In the genomic region with DNA sequence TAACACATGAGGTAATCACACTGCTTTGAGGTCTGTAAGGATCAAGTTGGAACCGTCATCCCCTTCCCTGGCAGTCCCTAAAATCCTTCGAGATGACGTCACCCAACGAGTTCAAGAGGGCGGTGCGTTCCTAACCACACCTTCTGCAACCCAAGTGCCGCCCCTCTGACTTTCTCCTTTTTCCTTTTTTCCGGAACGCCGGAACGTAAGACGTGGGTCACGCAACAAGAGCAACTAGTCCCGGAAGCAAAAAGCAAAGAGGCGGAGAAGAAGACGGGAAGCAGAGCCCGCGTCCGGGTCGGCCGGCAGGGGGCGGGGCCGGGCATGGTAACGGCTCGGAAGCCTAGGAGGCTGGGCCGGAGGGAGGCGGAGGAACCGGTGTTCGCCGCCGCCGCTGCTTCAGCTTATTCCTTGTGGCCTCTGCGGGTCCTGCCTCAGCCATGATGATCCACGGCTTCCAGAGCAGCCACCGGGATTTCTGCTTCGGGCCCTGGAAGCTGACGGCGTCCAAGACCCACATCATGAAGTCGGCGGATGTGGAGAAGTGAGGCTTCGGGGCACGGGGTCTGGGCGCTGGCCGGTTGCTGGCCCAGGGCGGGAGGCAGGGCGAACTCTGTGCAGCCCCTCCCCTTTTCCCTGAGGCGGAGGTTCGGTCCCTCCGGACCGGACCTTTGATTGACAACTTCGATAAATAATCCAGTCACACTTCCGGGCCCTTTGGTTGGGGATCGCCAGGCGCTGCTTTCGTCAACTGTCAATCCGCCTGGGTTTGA, we compare ENCODE assay signal across 1 cellular context.
TF ChIP-seq lines count a peak whose summit lies in the region.

Gene TIPRL, plus strand, starts transcription at position 325 of the 773 bp plus-strand sequence. Its CDS starts 116 bp downstream, at position 441.

TF ChIP-seq in K562, 482 proteins besides CTCF, POLR2A, EP300 and RAD21 (continued from another document and continues in another):
- TF ChIP-seq, protein P1, sequence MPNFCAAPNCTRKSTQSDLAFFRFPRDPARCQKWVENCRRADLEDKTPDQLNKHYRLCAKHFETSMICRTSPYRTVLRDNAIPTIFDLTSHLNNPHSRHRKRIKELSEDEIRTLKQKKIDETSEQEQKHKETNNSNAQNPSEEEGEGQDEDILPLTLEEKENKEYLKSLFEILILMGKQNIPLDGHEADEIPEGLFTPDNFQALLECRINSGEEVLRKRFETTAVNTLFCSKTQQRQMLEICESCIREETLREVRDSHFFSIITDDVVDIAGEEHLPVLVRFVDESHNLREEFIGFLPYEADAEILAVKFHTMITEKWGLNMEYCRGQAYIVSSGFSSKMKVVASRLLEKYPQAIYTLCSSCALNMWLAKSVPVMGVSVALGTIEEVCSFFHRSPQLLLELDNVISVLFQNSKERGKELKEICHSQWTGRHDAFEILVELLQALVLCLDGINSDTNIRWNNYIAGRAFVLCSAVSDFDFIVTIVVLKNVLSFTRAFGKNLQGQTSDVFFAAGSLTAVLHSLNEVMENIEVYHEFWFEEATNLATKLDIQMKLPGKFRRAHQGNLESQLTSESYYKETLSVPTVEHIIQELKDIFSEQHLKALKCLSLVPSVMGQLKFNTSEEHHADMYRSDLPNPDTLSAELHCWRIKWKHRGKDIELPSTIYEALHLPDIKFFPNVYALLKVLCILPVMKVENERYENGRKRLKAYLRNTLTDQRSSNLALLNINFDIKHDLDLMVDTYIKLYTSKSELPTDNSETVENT (CRISPR knock-in tag; IDR thresholded peaks at IDR 0.05), result peak; percentile 5; the same call in 1 of the 2 replicates
- peak; percentile 100 for TF ChIP-seq ATF7 (IDR thresholded peaks at IDR 0.05)
- peak; percentile 59; the same call in 1 of the 2 replicates for TF ChIP-seq THRB (CRISPR knock-in tag; conservative IDR thresholded peaks at IDR 0.05)
- TF ChIP-seq ZNF830 (CRISPR knock-in tag; IDR thresholded peaks at IDR 0.05), result no peak
- TF ChIP-seq, protein P2, sequence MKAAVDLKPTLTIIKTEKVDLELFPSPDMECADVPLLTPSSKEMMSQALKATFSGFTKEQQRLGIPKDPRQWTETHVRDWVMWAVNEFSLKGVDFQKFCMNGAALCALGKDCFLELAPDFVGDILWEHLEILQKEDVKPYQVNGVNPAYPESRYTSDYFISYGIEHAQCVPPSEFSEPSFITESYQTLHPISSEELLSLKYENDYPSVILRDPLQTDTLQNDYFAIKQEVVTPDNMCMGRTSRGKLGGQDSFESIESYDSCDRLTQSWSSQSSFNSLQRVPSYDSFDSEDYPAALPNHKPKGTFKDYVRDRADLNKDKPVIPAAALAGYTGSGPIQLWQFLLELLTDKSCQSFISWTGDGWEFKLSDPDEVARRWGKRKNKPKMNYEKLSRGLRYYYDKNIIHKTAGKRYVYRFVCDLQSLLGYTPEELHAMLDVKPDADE (conservative IDR thresholded peaks at IDR 0.05; ENCODE audit: control insufficient read depth, low read depth, low read length), result peak; percentile 80
- peak; percentile 84 for TF ChIP-seq FOSL1 (tag; conservative IDR thresholded peaks at IDR 0.05)
- TF ChIP-seq, protein P3, sequence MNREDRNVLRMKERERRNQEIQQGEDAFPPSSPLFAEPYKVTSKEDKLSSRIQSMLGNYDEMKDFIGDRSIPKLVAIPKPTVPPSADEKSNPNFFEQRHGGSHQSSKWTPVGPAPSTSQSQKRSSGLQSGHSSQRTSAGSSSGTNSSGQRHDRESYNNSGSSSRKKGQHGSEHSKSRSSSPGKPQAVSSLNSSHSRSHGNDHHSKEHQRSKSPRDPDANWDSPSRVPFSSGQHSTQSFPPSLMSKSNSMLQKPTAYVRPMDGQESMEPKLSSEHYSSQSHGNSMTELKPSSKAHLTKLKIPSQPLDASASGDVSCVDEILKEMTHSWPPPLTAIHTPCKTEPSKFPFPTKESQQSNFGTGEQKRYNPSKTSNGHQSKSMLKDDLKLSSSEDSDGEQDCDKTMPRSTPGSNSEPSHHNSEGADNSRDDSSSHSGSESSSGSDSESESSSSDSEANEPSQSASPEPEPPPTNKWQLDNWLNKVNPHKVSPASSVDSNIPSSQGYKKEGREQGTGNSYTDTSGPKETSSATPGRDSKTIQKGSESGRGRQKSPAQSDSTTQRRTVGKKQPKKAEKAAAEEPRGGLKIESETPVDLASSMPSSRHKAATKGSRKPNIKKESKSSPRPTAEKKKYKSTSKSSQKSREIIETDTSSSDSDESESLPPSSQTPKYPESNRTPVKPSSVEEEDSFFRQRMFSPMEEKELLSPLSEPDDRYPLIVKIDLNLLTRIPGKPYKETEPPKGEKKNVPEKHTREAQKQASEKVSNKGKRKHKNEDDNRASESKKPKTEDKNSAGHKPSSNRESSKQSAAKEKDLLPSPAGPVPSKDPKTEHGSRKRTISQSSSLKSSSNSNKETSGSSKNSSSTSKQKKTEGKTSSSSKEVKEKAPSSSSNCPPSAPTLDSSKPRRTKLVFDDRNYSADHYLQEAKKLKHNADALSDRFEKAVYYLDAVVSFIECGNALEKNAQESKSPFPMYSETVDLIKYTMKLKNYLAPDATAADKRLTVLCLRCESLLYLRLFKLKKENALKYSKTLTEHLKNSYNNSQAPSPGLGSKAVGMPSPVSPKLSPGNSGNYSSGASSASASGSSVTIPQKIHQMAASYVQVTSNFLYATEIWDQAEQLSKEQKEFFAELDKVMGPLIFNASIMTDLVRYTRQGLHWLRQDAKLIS (CRISPR knock-in tag; IDR thresholded peaks at IDR 0.05), result no peak; the same call in 1 of the 2 replicates
- TF ChIP-seq DIDO1 (tag; IDR thresholded peaks at IDR 0.05; ENCODE audit: low read depth), result no peak; the same call in 1 of the 2 replicates
- TF ChIP-seq, protein P4, sequence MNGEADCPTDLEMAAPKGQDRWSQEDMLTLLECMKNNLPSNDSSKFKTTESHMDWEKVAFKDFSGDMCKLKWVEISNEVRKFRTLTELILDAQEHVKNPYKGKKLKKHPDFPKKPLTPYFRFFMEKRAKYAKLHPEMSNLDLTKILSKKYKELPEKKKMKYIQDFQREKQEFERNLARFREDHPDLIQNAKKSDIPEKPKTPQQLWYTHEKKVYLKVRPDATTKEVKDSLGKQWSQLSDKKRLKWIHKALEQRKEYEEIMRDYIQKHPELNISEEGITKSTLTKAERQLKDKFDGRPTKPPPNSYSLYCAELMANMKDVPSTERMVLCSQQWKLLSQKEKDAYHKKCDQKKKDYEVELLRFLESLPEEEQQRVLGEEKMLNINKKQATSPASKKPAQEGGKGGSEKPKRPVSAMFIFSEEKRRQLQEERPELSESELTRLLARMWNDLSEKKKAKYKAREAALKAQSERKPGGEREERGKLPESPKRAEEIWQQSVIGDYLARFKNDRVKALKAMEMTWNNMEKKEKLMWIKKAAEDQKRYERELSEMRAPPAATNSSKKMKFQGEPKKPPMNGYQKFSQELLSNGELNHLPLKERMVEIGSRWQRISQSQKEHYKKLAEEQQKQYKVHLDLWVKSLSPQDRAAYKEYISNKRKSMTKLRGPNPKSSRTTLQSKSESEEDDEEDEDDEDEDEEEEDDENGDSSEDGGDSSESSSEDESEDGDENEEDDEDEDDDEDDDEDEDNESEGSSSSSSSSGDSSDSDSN (IDR thresholded peaks at IDR 0.05; ENCODE audit: borderline replicate concordance in 1 of 2, low read depth in 2 of 2, low read length in 2 of 2), result 0 out of 4 replicates have a peak, but pooled peaks of 1 of the 2 experiments have one; percentile 69
- no peak for TF ChIP-seq ZNF133 (CRISPR knock-in tag; IDR thresholded peaks at IDR 0.05)
- TF ChIP-seq, protein P5, sequence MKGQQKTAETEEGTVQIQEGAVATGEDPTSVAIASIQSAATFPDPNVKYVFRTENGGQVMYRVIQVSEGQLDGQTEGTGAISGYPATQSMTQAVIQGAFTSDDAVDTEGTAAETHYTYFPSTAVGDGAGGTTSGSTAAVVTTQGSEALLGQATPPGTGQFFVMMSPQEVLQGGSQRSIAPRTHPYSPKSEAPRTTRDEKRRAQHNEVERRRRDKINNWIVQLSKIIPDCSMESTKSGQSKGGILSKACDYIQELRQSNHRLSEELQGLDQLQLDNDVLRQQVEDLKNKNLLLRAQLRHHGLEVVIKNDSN (CRISPR knock-in tag; IDR thresholded peaks at IDR 0.05), result peak; percentile 58; the same call in 1 of the 2 replicates
- no peak for TF ChIP-seq ZNF212 (CRISPR knock-in tag; IDR thresholded peaks at IDR 0.05)
- no peak for TF ChIP-seq SREBF1 (IDR thresholded peaks at IDR 0.05; ENCODE audit: borderline replicate concordance, low read depth, low read length)
- TF ChIP-seq ZNF75A (CRISPR knock-in tag; IDR thresholded peaks at IDR 0.05), result no peak
- TF ChIP-seq TGIF2 (CRISPR knock-in tag; IDR thresholded peaks at IDR 0.05), result no peak
- no peak for TF ChIP-seq ZNF41 (CRISPR knock-in tag; conservative IDR thresholded peaks at IDR 0.05)
- peak; percentile 97 for TF ChIP-seq ZBTB40 (IDR thresholded peaks at IDR 0.05)
- no peak for TF ChIP-seq ZBTB40 (CRISPR knock-in tag; IDR thresholded peaks at IDR 0.05)
- no peak for TF ChIP-seq PPARD (CRISPR knock-in tag; IDR thresholded peaks at IDR 0.05)
- peak; percentile 38 for TF ChIP-seq TBP (optimal IDR thresholded peaks at IDR 0.05; ENCODE audit: low read depth, low read length)
